ENCODE assay signal across 13 cellular contexts in the genomic region with DNA sequence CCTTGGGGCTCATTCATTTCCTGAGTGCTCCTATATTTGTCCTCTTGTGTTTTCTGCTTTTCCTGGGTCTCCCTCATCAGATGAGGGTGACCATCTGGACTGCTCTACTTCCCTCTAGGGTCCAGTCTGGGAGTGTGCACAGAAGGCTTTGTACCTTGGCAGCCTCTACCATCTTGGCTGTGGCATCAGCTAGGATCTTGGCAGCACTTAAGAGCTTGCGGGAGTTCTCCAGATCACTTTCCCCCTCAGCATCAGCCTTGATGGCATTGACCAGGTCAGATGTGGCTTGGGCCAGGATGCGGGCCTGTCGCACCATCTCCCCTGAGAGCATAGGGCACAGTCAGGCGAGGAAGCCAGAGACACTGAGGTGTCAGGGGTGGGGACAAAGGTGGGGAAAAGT. TPM values are rescaled to one million over a fixed set of nuclear protein-coding genes. Genes with fewer than 3 reads are reported as not detected.
DNase-seq lines count a peak whose midpoint lies in the region; ATAC-seq lines count a peak whose summit lies in the region.
"Had no signal": no experiment of that assay in that cellular context is flagged by ENCODE, and none has a peak within 500 bp of the region (broad histone marks: within the 10 kb centered on the region; RNA-seq: fewer than 3 reads in every experiment).

No MANE protein-coding gene starts in this region.

- peak overlapping the region; percentile 79 for H3K27ac Mint-ChIP-seq in stimulated activated effector memory CD8-positive, alpha-beta T cell treated with anti-CD3 and anti-CD28 coated beads, Interleukin-12 subunit alpha, Interleukin-12 subunit beta, amount 100 ng/mL, for 72 hours
- H3K27ac Mint-ChIP-seq: activated T-helper 1 cell treated with anti-CD3 and anti-CD28 coated beads, Interleukin-12 subunit alpha, Interleukin-12 subunit beta, Interleukin-2, Interleukin-4 antibody, amounts not matched to agents 30 ng/mL and 10 ng/mL and 1 ng/mL, durations not matched to agents 14 hours and 24 hours and 36 hours had no signal

- H3K9me3 Mint-ChIP-seq in stimulated activated effector memory CD8-positive, alpha-beta T cell treated with anti-CD3 and anti-CD28 coated beads, Interleukin-12 subunit alpha, Interleukin-12 subunit beta, amount 100 ng/mL, for 72 hours, result no peaks in the 10 kb centered on the region
- H3K9me3 Mint-ChIP-seq: activated T-helper 1 cell treated with anti-CD3 and anti-CD28 coated beads, Interleukin-12 subunit alpha, Interleukin-12 subunit beta, Interleukin-2, Interleukin-4 antibody, amounts not matched to agents 30 ng/mL and 10 ng/mL and 1 ng/mL, durations not matched to agents 14 hours and 24 hours and 36 hours had no signal

- H3K4me3 Mint-ChIP-seq in stimulated activated effector memory CD8-positive, alpha-beta T cell treated with anti-CD3 and anti-CD28 coated beads, Interleukin-12 subunit alpha, Interleukin-12 subunit beta, amount 100 ng/mL, for 72 hours, result no peak overlapping the region
- H3K4me3 Mint-ChIP-seq: activated T-helper 1 cell treated with anti-CD3 and anti-CD28 coated beads, Interleukin-12 subunit alpha, Interleukin-12 subunit beta, Interleukin-2, Interleukin-4 antibody, amounts not matched to agents 30 ng/mL and 10 ng/mL and 1 ng/mL, durations not matched to agents 14 hours and 24 hours and 36 hours had no signal

- peaks cover 19% of the 10 kb centered on the region for H3K4me1 Mint-ChIP-seq in stimulated activated effector memory CD8-positive, alpha-beta T cell treated with anti-CD3 and anti-CD28 coated beads, Interleukin-12 subunit alpha, Interleukin-12 subunit beta, amount 100 ng/mL, for 72 hours

- no peak for ATAC-seq in stimulated activated effector memory CD8-positive, alpha-beta T cell treated with anti-CD3 and anti-CD28 coated beads, Interleukin-12 subunit alpha, Interleukin-12 subunit beta, amount 100 ng/mL, for 72 hours
- ATAC-seq in GM19467 (IDR thresholded peaks at IDR 0.05; ENCODE audit: unreplicated experiment), result no peak

- H3K36me3 Mint-ChIP-seq in stimulated activated effector memory CD8-positive, alpha-beta T cell treated with anti-CD3 and anti-CD28 coated beads, Interleukin-12 subunit alpha, Interleukin-12 subunit beta, amount 100 ng/mL, for 72 hours, result no peaks in the 10 kb centered on the region

- DNase-seq in DMS 273 (lab: John Stamatoyannopoulos, UW; ENCODE audit: unreplicated experiment) (peak; percentile 48), DMS 273 treated with DMSO at 0.1 percent for 48 hours (lab: John Stamatoyannopoulos, UW) (no peak), RPMI7951 (ENCODE audit: low read depth) (peak; percentile 30), fibroblast of gingiva (ENCODE audit: low read depth) (peak; percentile 59), NCI-H1092 treated with DMSO at 0.1 percent for 48 hours (lab: John Stamatoyannopoulos, UW) (no peak)
- DNase-seq in stimulated activated effector memory CD8-positive, alpha-beta T cell treated with anti-CD3 and anti-CD28 coated beads, Interleukin-12 subunit alpha, Interleukin-12 subunit beta, amount 100 ng/mL, for 72 hours (ENCODE audit: low spot score in 2 of 2), result no peak
- no peak for DNase-seq in stimulated activated CD4-positive, alpha-beta T cell treated with anti-CD3 and anti-CD28 coated beads, Interleukin-2, amount 100 ng/mL, for 48 hours
- DNase-seq: esophagus squamous epithelium; H7; NCI-H187 treated with DMSO at 0.1 percent for 48 hours; NK-92 treated with Interleukin-12 subunit alpha and Interleukin-12 subunit beta, amount 100 ng/mL, for 24 hours had no signal

RNA-seq across cellular contexts. Expression of gene TLN1, which starts 15.8 kb away (rescaled TPM):
- 117 and 137 TPM in 2 replicates for total RNA-seq in RPMI7951 (2014; rRNA removed; shearing (Covaris generic))

RNA-seq across cellular contexts. Expression of gene CREB3, which starts 16.2 kb away (rescaled TPM):
- total RNA-seq in RPMI7951 (2014; rRNA removed; shearing (Covaris generic)), result 68.4 and 83.2 TPM in 2 replicates

RNA-seq across cellular contexts. Expression of gene TPM2, which starts 26.5 kb away (rescaled TPM):
- total RNA-seq in RPMI7951 (2014; rRNA removed; shearing (Covaris generic)), result 146 and 206 TPM in 2 replicates

RNA-seq across cellular contexts. Expression of gene GBA2, which starts 32.8 kb away (rescaled TPM):
- 13.1 and 13.2 TPM in 2 replicates for total RNA-seq in RPMI7951 (2014; rRNA removed; shearing (Covaris generic))

RNA-seq across cellular contexts. Expression of gene RGP1, which starts 32.9 kb away (rescaled TPM):
- 9.4 and 10.3 TPM in 2 replicates for total RNA-seq in RPMI7951 (2014; rRNA removed; shearing (Covaris generic))

Comparison
In these comparisons a context has a peak if more than half of its experiments do, and no peak if none do; other contexts are left out.
1. DNase-seq: peak in DMS 273 (single experiment), RPMI7951 (single experiment) and fibroblast of gingiva (single experiment); none in DMS 273 treated with DMSO at 0.1 percent for 48 hours (single experiment), stimulated activated effector memory CD8-positive, alpha-beta T cell treated with anti-CD3 and anti-CD28 coated beads, Interleukin-12 subunit alpha, Interleukin-12 subunit beta, amount 100 ng/mL, for 72 hours (0 of 2), stimulated activated CD4-positive, alpha-beta T cell treated with anti-CD3 and anti-CD28 coated beads, Interleukin-2, amount 100 ng/mL, for 48 hours (0 of 2) and NCI-H1092 treated with DMSO at 0.1 percent for 48 hours (single experiment).